Comparison of ENCODE assay signal across 8 cellular contexts in genomic region chr6:34671362-34671761, GRCh38. TPM values are rescaled to one million over a fixed set of nuclear protein-coding genes. Genes with fewer than 3 reads are reported as not detected.
DNase-seq lines count a peak whose midpoint lies in the region; ATAC-seq and TF ChIP-seq lines count a peak whose summit lies in the region.

No MANE protein-coding gene starts in this region.

- DNase-seq in Calu3 (no peak), dedifferentiated amniotic fluid mesenchymal stem cell (ENCODE audit: extremely low spot score) (peak; percentile 46), trophoblast cell (no peak), islet precursor cell (no peak), NCI-H187 treated with DMSO at 0.1 percent for 48 hours (lab: John Stamatoyannopoulos, UW) (no peak), D341Med (ENCODE audit: low spot score) (no peak)

- TF ChIP-seq CTCF in Calu3 (IDR thresholded peaks at IDR 0.05; ENCODE audit: unreplicated experiment) (no peak), Loucy (conservative IDR thresholded peaks at IDR 0.05; ENCODE audit: low read length) (no peak)

- peaks cover 62% of the 10 kb centered on the region for H3K4me1 Mint-ChIP-seq in Calu3 (ENCODE audit: low read depth, unreplicated experiment)

- H3K4me2 ChIP-seq in Loucy (ENCODE audit: low read depth, low read length, poor library complexity, severe bottlenecking) (peak overlapping the region; percentile 1), trophoblast cell (ENCODE audit: low read length) (no peak overlapping the region)

- no peaks in the 10 kb centered on the region for H3K79me1 ChIP-seq in trophoblast cell (ENCODE audit: low read length)

- H3K9me2 ChIP-seq in Loucy (replicated peaks; ENCODE audit: low read depth, low read length), result no peaks in the 10 kb centered on the region

- CTCF ChIA-PET in Calu3 (lab: Charles Lee), result interaction anchor here (0.6 to 1.5 kb wide), 3 partner anchors 11 to 74 kb away, joined by 3 to 4 read pairs (median 4); no protein-coding TSS in a partner anchor

- no TSS peak for BruUV-seq in Calu3 (replicated peaks; lab: Mats Ljungman, UMichigan)

- no peak overlapping the region for H3K14ac ChIP-seq in trophoblast cell (ENCODE audit: low read length)

- intact Hi-C loops in Calu3 (cut with micrococcal nuclease; ENCODE audit: unreplicated experiment), result no loop called here

- H4K20me1 ChIP-seq in Loucy (ENCODE audit: insufficient read depth, low read length, poor library complexity, severe bottlenecking), result peaks cover 20% of the 10 kb centered on the region

- H3K79me2 ChIP-seq in Loucy (ENCODE audit: insufficient read depth, low read length), result peaks cover 98% of the 10 kb centered on the region
- peaks cover 1% of the 10 kb centered on the region for H3K79me2 ChIP-seq in trophoblast cell (ENCODE audit: control insufficient read depth, insufficient read depth, low read length, poor library complexity)

- H3K36me3 ChIP-seq in Loucy (ENCODE audit: insufficient read depth, low read length), result no peaks in the 10 kb centered on the region
- H3K36me3 ChIP-seq in trophoblast cell (ENCODE audit: control insufficient read depth in 1 of 2, insufficient read depth in 2 of 2, low read length in 2 of 2), result peaks cover 0 to 2% of the 10 kb centered on the region in 2 experiments

- peak overlapping the region; percentile 61 for H3K27ac Mint-ChIP-seq in Calu3 (ENCODE audit: unreplicated experiment)

- H3K9ac ChIP-seq in Loucy (ENCODE audit: low read depth, low read length, poor library complexity, severe bottlenecking), result no peak overlapping the region
- H3K9ac ChIP-seq in trophoblast cell (ENCODE audit: low read length), result no peak overlapping the region

- H3K27me3 ChIP-seq in Loucy (ENCODE audit: insufficient read depth, low read length, poor library complexity, severe bottlenecking) (no peaks in the 10 kb centered on the region), trophoblast cell (ENCODE audit: insufficient read depth, low read length) (peaks cover 3% of the 10 kb centered on the region)

- H3F3A ChIP-seq in Loucy (ENCODE audit: low read depth), result peaks cover 4% of the 10 kb centered on the region; the same call in 1 of the 2 replicates

- H3K4me3 ChIP-seq in Loucy (ENCODE audit: low read length, poor library complexity, severe bottlenecking) (no peak overlapping the region), trophoblast cell (ENCODE audit: low read depth, low read length) (no peak overlapping the region)

- H3K18ac ChIP-seq in trophoblast cell (ENCODE audit: low read length), result no peak overlapping the region

- H2AFZ ChIP-seq in Loucy (ENCODE audit: low read length) (no peak overlapping the region), trophoblast cell (ENCODE audit: insufficient read depth, low read length, poor library complexity) (no peak overlapping the region)

- no peaks in the 10 kb centered on the region for H3K27me3 Mint-ChIP-seq in Calu3 (ENCODE audit: unreplicated experiment)

- H3K4me1 ChIP-seq in Loucy (ENCODE audit: insufficient read depth, low read length, poor library complexity, severe bottlenecking) (peaks cover 46% of the 10 kb centered on the region), trophoblast cell (ENCODE audit: control insufficient read depth in 1 of 2, insufficient read depth in 2 of 2, low read length in 2 of 2) (peaks cover 0 to 3% of the 10 kb centered on the region in 2 experiments)

- H3K9me3 Mint-ChIP-seq in Calu3 (ENCODE audit: low read depth, unreplicated experiment), result no peaks in the 10 kb centered on the region

- WGBS in trophoblast cell (ENCODE audit: extremely low coverage, insufficient coverage, insufficient read length), result no CpG with 5 or more reads among the region's 1 CpG

- H3K36me3 Mint-ChIP-seq in Calu3 (ENCODE audit: insufficient read depth, unreplicated experiment), result peaks cover 11% of the 10 kb centered on the region

- H3K23ac ChIP-seq in trophoblast cell (ENCODE audit: low read length), result no peak overlapping the region

- no peak overlapping the region for H3K4me3 Mint-ChIP-seq in Calu3 (ENCODE audit: low read depth, unreplicated experiment)

- H2BK120ac ChIP-seq in trophoblast cell (ENCODE audit: insufficient read depth, low read length, poor library complexity), result no peak overlapping the region

- no peak overlapping the region for H2AK5ac ChIP-seq in trophoblast cell (ENCODE audit: low read length)

- no peak overlapping the region for H3K27ac ChIP-seq in trophoblast cell (ENCODE audit: low read depth, low read length)

- H4K91ac ChIP-seq in trophoblast cell (ENCODE audit: low read depth, low read length), result no peak overlapping the region

- ATAC-seq in HG02852 (IDR thresholded peaks at IDR 0.05; ENCODE audit: unreplicated experiment), result no peak

- H3K9me3 ChIP-seq in Loucy (ENCODE audit: insufficient read depth, low read depth, low read length) (no peaks in the 10 kb centered on the region), trophoblast cell (ENCODE audit: insufficient read depth, low read depth, low read length) (no peaks in the 10 kb centered on the region)

- peak overlapping the region; percentile 62 for H3K4ac ChIP-seq in trophoblast cell (ENCODE audit: low read depth, low read length)

- no peak overlapping the region for H4K12ac ChIP-seq in trophoblast cell (ENCODE audit: low read depth, low read length)

- no peak overlapping the region for H4K8ac ChIP-seq in trophoblast cell (ENCODE audit: low read depth, low read length)

- no peak overlapping the region for H2BK5ac ChIP-seq in trophoblast cell (ENCODE audit: low read depth, low read length, poor library complexity)

- no peak overlapping the region for H2BK12ac ChIP-seq in trophoblast cell (ENCODE audit: low read length)

RNA-seq across cellular contexts. Expression of gene ILRUN, which starts 25.2 kb away (rescaled TPM):
- 137 and 145 TPM in 2 replicates for total RNA-seq in Calu3 (2022)
- polyA plus RNA-seq in trophoblast cell (2013), result 39.4 and 41.5 TPM in 2 replicates
